22 cellular contexts compared by ENCODE assay signal in the genomic region with DNA sequence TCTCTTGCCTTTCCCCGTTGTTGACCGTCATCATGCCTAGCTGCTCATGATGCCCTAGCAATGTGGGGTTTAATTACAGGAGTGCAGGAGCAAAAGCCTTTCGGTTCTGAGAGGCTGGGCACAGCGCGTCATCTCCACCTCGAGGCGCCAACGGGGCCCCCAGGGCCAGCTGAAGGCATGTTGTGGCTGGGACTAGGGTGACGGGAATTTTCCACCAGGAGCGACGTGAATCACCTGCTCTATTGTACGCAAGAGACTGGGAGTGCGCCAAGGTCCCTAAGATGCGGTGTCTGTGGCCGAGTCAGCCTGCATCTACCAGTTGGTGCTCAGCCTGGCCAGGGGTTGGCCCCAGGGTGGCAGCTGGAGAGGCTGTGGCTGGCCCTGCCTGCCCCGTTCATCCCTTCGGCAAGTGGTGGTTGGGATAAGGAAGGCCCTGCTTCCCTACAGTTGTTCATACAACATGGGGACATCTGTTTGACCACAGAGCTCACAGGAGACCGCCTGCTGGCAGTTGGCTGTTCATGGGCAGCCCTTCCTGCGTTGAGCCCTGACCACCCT.
DNase-seq lines count a peak whose midpoint lies in the region; ATAC-seq, FAIRE-seq and TF ChIP-seq lines count a peak whose summit lies in the region.
"Had no signal": no experiment of that assay in that cellular context is flagged by ENCODE, and none has a peak within 500 bp of the region (broad histone marks: within the 10 kb centered on the region; RNA-seq: fewer than 3 reads in every experiment).

No MANE protein-coding gene starts in this region.

- no peak for TF ChIP-seq POLR2A in transverse colon (IDR thresholded peaks at IDR 0.05)

- H3K27ac ChIP-seq in BLaER1 treated with 17β-estradiol and CSF1 and Interleukin-3, amounts not matched to agents 10 nM and 100 nM, result no peak overlapping the region
- H3K27ac ChIP-seq in astrocyte (ENCODE audit: low read depth, low read length) (no peak overlapping the region), transverse colon (no peak overlapping the region)
- H3K27ac ChIP-seq: A549, PC-9 had no signal

- H3K36me3 Mint-ChIP-seq in astrocyte (ENCODE audit: low read depth, unreplicated experiment), result peaks cover 6% of the 10 kb centered on the region
- H3K36me3 Mint-ChIP-seq: CD8-positive, alpha-beta T cell; IgD-negative memory B cell; T-cell had no signal

- no peaks in the 10 kb centered on the region for H3K27me3 Mint-ChIP-seq in astrocyte (ENCODE audit: low read depth, unreplicated experiment)
- H3K27me3 Mint-ChIP-seq: IgD-negative memory B cell, T-cell had no signal

- no peak overlapping the region for H3K9ac ChIP-seq in BLaER1 treated with 17β-estradiol and CSF1 and Interleukin-3, amounts not matched to agents 10 nM and 100 nM
- H3K9ac ChIP-seq in astrocyte (ENCODE audit: low read length), result no peak overlapping the region
- H3K9ac ChIP-seq: SK-N-SH had no signal

- no peak for FAIRE-seq in astrocyte (lab: Jason Lieb, UNC)
- FAIRE-seq: A549 had no signal

- H3K4me1 Mint-ChIP-seq in astrocyte (ENCODE audit: low read depth, unreplicated experiment), result peaks cover 5% of the 10 kb centered on the region
- H3K4me1 Mint-ChIP-seq: IgD-negative memory B cell, T-cell had no signal

- H3K4me2 ChIP-seq in BLaER1 treated with 17β-estradiol and CSF1 and Interleukin-3, amounts not matched to agents 10 nM and 100 nM, result peak overlapping the region in 8 of 11 experiments; percentile 23 to 53 (median 31); a peak in 12 of 22 replicates
- no peak overlapping the region for H3K4me2 ChIP-seq in astrocyte (ENCODE audit: low read length)
- H3K4me2 ChIP-seq: A549, PC-9, SK-N-SH had no signal

- H4K20me1 ChIP-seq in BLaER1 treated with 17β-estradiol and CSF1 and Interleukin-3, amounts not matched to agents 10 nM and 100 nM, result peaks cover 0 to 80% (median 11%) of the 10 kb centered on the region in 11 experiments; a peak in 8 of 22 replicates
- no peaks in the 10 kb centered on the region for H4K20me1 ChIP-seq in astrocyte (ENCODE audit: insufficient read depth, low read length)

- no peak overlapping the region for H3K4me3 Mint-ChIP-seq in astrocyte (ENCODE audit: unreplicated experiment)
- H3K4me3 Mint-ChIP-seq: CD8-positive, alpha-beta T cell; IgD-negative memory B cell; T-cell had no signal

- H3K4me1 ChIP-seq in BLaER1 treated with 17β-estradiol and CSF1 and Interleukin-3, amounts not matched to agents 10 nM and 100 nM, result peaks cover 0 to 50% (median 39%) of the 10 kb centered on the region in 10 experiments; a peak in 16 of 20 replicates
- peaks cover 9% of the 10 kb centered on the region for H3K4me1 ChIP-seq in astrocyte (ENCODE audit: insufficient read depth, low read length)
- no peaks in the 10 kb centered on the region for H3K4me1 ChIP-seq in transverse colon
- H3K4me1 ChIP-seq: A549, HAP-1 had no signal

- H3K9me3 ChIP-seq in BLaER1 treated with 17β-estradiol and CSF1 and Interleukin-3, amounts not matched to agents 10 nM and 100 nM (replicated peaks in 1 of 11), result peaks cover 0 to 9% (median 0%) of the 10 kb centered on the region in 11 experiments; a peak in 2 of 22 replicates
- H3K9me3 ChIP-seq in astrocyte (ENCODE audit: insufficient read depth, low read depth, low read length) (no peaks in the 10 kb centered on the region), transverse colon (no peaks in the 10 kb centered on the region)
- H3K9me3 ChIP-seq: A549, HAP-1, MG63, SK-N-SH had no signal

- TF ChIP-seq EP300 in transverse colon (IDR thresholded peaks at IDR 0.05; ENCODE audit: low read depth), result no peak

- intact Hi-C loops in transverse colon (cut with DNase I; ENCODE audit: low total_unique reads), result no loop called here

- H3K36me3 ChIP-seq in BLaER1 treated with 17β-estradiol and CSF1 and Interleukin-3, amounts not matched to agents 10 nM and 100 nM, result no peaks in the 10 kb centered on the region; a peak in 2 of 22 replicates
- H3K36me3 ChIP-seq in astrocyte (ENCODE audit: insufficient read depth, low read length) (no peaks in the 10 kb centered on the region), H7 (replicated peaks; ENCODE audit: control insufficient read depth, insufficient read depth, low read length) (no peaks in the 10 kb centered on the region), transverse colon (no peaks in the 10 kb centered on the region)
- H3K36me3 ChIP-seq: HAP-1, MG63 had no signal

- H3K27ac Mint-ChIP-seq in astrocyte (ENCODE audit: unreplicated experiment), result no peak overlapping the region
- H3K27ac Mint-ChIP-seq: CD8-positive, alpha-beta T cell; IgD-negative memory B cell; T-cell had no signal

- H2AFZ ChIP-seq in astrocyte (ENCODE audit: low read depth, low read length), result no peak overlapping the region
- H2AFZ ChIP-seq: PC-9 had no signal

- ATAC-seq in HG03175 (IDR thresholded peaks at IDR 0.05; ENCODE audit: unreplicated experiment), result no peak
- ATAC-seq: CD8-positive, alpha-beta T cell; T-cell had no signal

- in situ Hi-C loops in transverse colon (cut with MboI; ENCODE audit: low pct_ligation_motif_present in 1 of 4, low pct_unique_long_range_greater_than_20kb in 1 of 4, low sequenced_read_pairs in 3 of 4), result no loop called here

- TF ChIP-seq CTCF in astrocyte (IDR thresholded peaks at IDR 0.05; ENCODE audit: insufficient read depth, low read depth, low read length), result no peak
- no peak for TF ChIP-seq CTCF in transverse colon (IDR thresholded peaks at IDR 0.05)

- peak; percentile 56 for DNase-seq in NCI-H2107 treated with DMSO at 0.1 percent for 48 hours (lab: John Stamatoyannopoulos, UW; ENCODE audit: unreplicated experiment)
- no peak for DNase-seq in NCI-H2107 (lab: John Stamatoyannopoulos, UW)
- peak; percentile 43 for DNase-seq in NCI-H510A treated with DMSO at 0.1 percent for 48 hours (lab: John Stamatoyannopoulos, UW)
- peak; percentile 21 for DNase-seq in astrocyte (ENCODE audit: low read depth)
- no peak for DNase-seq in H7
- DNase-seq in transverse colon, result no peak
- DNase-seq: CD8-positive, alpha-beta T cell; GDM1; Karpas-422; MG63; NCI-H1048; NCI-H146; NCI-H2171; NCI-H446; PC-9; SK-N-SH; T-cell had no signal

- no peak overlapping the region for H3K4me3 ChIP-seq in BLaER1 treated with 17β-estradiol and CSF1 and Interleukin-3, amounts not matched to agents 10 nM and 100 nM
- H3K4me3 ChIP-seq in astrocyte (ENCODE audit: insufficient read depth, low read depth, low read length), result no peak overlapping the region
- no peak overlapping the region for H3K4me3 ChIP-seq in H7 (ENCODE audit: insufficient read depth, low read depth, low read length)
- H3K4me3 ChIP-seq in transverse colon, result no peak overlapping the region
- H3K4me3 ChIP-seq: A549, HAP-1, MG63, PC-9 had no signal

- no peaks in the 10 kb centered on the region for H3K79me2 ChIP-seq in astrocyte (ENCODE audit: insufficient read depth, low read length)

- H3K27me3 ChIP-seq in BLaER1 treated with 17β-estradiol and CSF1 and Interleukin-3, amounts not matched to agents 10 nM and 100 nM, result no peaks in the 10 kb centered on the region
- H3K27me3 ChIP-seq in astrocyte (ENCODE audit: insufficient read depth, low read length) (no peaks in the 10 kb centered on the region), H7 (ENCODE audit: control insufficient read depth, insufficient read depth, low read length) (no peaks in the 10 kb centered on the region), transverse colon (no peaks in the 10 kb centered on the region)
- H3K27me3 ChIP-seq: MG63 had no signal

- WGBS in transverse colon (ENCODE audit: low coverage in 1 of 2), 2 donors, result 88% methylated on average over 19 of the region's 19 CpGs; no CpG with 5 or more reads in 1 of the 2 donors

- H3K9me3 Mint-ChIP-seq in astrocyte (ENCODE audit: unreplicated experiment), result no peaks in the 10 kb centered on the region
- H3K9me3 Mint-ChIP-seq: CD8-positive, alpha-beta T cell; T-cell had no signal

Comparison
In these comparisons a context has a peak if more than half of its experiments do, and no peak if none do; other contexts are left out.
1. DNase-seq: peak in NCI-H2107 treated with DMSO at 0.1 percent for 48 hours (single experiment), NCI-H510A treated with DMSO at 0.1 percent for 48 hours (single experiment) and astrocyte (single experiment); none in NCI-H2107 (single experiment), H7 (single experiment) and transverse colon (single experiment).